ENCODE assay signal across 1 cellular context in the genomic region with DNA sequence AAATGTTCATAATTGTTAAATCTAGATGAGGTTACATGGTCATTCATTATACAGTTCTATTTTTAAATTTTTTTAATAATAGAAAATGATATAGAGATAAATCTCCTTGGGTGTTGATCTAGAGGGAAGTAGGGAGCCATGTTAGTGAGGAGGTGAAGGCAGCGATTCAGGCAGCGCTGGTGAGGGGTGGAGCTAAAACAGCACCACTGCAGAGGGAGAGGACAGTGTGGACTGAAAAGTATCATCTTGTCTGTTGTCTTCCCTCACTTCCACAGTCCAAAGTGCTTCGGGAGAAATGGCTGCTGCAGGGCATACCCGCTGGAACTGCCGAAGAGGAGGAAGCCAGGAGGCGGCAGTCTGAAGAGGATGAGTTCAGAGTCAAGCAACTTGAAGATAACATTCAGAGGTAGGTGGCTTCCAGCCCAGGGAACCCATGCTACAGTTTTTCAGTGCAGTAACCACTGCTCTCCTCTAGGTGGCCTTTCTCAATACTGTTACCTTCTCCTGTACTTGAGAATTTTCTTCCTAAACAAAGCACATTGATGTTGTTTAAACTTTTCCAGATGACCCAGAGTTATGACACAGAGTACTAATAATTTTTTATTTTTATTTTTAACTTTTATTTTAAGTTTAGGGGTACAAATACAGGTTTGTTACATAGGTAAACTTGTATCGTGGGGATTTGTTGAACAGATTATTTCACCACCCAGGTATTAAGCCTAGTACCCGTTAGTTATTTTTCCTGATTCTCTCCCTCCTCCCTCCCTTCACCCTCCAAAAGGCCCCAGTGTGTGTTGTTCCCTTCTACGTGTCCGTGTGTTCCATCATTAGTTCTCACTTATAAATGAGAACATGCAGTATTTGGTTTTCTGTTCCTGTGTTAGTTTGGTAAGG.
TF ChIP-seq lines count a peak whose summit lies in the region.

No MANE protein-coding gene starts in this region.

TF ChIP-seq in GM12878, 131 proteins besides CTCF, POLR2A, EP300 and RAD21 (continued from another document):
- TF ChIP-seq, protein P1, sequence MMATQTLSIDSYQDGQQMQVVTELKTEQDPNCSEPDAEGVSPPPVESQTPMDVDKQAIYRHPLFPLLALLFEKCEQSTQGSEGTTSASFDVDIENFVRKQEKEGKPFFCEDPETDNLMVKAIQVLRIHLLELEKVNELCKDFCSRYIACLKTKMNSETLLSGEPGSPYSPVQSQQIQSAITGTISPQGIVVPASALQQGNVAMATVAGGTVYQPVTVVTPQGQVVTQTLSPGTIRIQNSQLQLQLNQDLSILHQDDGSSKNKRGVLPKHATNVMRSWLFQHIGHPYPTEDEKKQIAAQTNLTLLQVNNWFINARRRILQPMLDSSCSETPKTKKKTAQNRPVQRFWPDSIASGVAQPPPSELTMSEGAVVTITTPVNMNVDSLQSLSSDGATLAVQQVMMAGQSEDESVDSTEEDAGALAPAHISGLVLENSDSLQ (IDR thresholded peaks at IDR 0.05) = no peak
- TF ChIP-seq ZBTB11 (CRISPR knock-in tag; IDR thresholded peaks at IDR 0.05) (no peak), YY1 (IDR thresholded peaks at IDR 0.05; ENCODE audit: low read depth, low read length) (0 out of 2 replicates have a peak, but pooled peaks have one; percentile 14), ESRRA (IDR thresholded peaks at IDR 0.05; ENCODE audit: low read length) (no peak), ZBTB4 (CRISPR knock-in tag; IDR thresholded peaks at IDR 0.05) (no peak), CBX5 (IDR thresholded peaks at IDR 0.05; ENCODE audit: low read depth) (no peak)
